In the genomic region with DNA sequence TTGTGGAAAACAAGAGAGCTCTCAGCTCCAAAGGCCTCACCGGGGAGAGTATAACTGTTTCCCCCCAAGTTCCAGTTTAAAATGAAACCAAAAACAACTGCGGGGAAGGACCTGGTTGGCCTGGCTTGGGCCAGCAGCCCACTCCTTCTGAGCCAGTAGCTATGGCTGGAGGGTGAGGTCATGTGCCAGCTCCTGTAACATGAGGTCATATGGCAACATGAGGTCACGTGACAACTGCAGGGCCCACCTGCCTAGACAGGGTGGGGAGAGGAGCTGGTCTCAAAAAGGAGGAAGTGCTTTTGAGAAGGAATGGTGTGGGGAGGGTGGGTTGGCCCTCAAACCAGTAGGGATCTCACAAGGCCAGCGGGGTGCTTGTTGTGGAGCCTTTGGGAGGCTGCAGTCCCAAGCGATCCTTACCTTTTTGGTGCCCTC, we compare ENCODE assay signal across 9 cellular contexts. TPM values are rescaled to one million over a fixed set of nuclear protein-coding genes. Genes with fewer than 3 reads are reported as not detected.
DNase-seq lines count a peak whose midpoint lies in the region; ATAC-seq and TF ChIP-seq lines count a peak whose summit lies in the region.
"Had no signal": no experiment of that assay in that cellular context is flagged by ENCODE, and none has a peak within 500 bp of the region (broad histone marks: within the 10 kb centered on the region; RNA-seq: fewer than 3 reads in every experiment).

No MANE protein-coding gene starts in this region.

- H3K27me3 ChIP-seq in SU-DHL-6 (ENCODE audit: low read length) (no peaks in the 10 kb centered on the region), neural progenitor cell (no peaks in the 10 kb centered on the region), tibial artery (peaks cover 0 to 13% of the 10 kb centered on the region in 2 donors), colonic mucosa (no peaks in the 10 kb centered on the region)

- peak; percentile 85 for DNase-seq in GM13976 (ENCODE audit: low spot score)
- DNase-seq in neural progenitor cell (ENCODE audit: low spot score): no peak
- DNase-seq in tibial artery: no peak
- DNase-seq in colonic mucosa: no peak
- DNase-seq in HuH-7 (ENCODE audit: low spot score): no peak

- H3K9ac ChIP-seq in SU-DHL-6 (ENCODE audit: low read length) (peak overlapping the region; percentile 22; the same call in 1 of the 2 replicates), neural progenitor cell (no peak overlapping the region), colonic mucosa (ENCODE audit: low read depth in 2 of 2, low read length in 2 of 2) (no peak overlapping the region)

- H3K9me2 ChIP-seq in SU-DHL-6 (replicated peaks; ENCODE audit: insufficient read depth, low read length): no peaks in the 10 kb centered on the region

- H3K27me3 Mint-ChIP-seq in neural progenitor cell (ENCODE audit: insufficient read depth, low read depth): peaks cover 18% of the 10 kb centered on the region

- H3K9me3 ChIP-seq in SU-DHL-6 (ENCODE audit: insufficient read depth, low read length) (no peaks in the 10 kb centered on the region), neural progenitor cell (ENCODE audit: low read depth) (no peaks in the 10 kb centered on the region), tibial artery (no peaks in the 10 kb centered on the region), colonic mucosa (no peaks in the 10 kb centered on the region)

- peak overlapping the region; percentile 44 for H3K4me2 ChIP-seq in SU-DHL-6 (ENCODE audit: low read depth, low read length, poor library complexity, severe bottlenecking)
- no peak overlapping the region for H3K4me2 ChIP-seq in neural progenitor cell

- H2AFZ ChIP-seq in SU-DHL-6 (ENCODE audit: low read depth, low read length, severe bottlenecking): peak overlapping the region; percentile 45
- peak overlapping the region; percentile 90 for H2AFZ ChIP-seq in neural progenitor cell (replicated peaks)

- intact Hi-C loops in tibial artery (cut with DNase I; ENCODE audit: low total_unique reads): no loop called here
- intact Hi-C loops in colonic mucosa (cut with DNase I): no loop called here

- H4K20me1 ChIP-seq in SU-DHL-6 (ENCODE audit: low read depth, low read length) (no peaks in the 10 kb centered on the region), neural progenitor cell (ENCODE audit: low read depth) (no peaks in the 10 kb centered on the region)

- peaks cover 41% of the 10 kb centered on the region for H3K4me1 Mint-ChIP-seq in neural progenitor cell

- H3K36me3 ChIP-seq in SU-DHL-6 (ENCODE audit: low read length) (no peaks in the 10 kb centered on the region), neural progenitor cell (no peaks in the 10 kb centered on the region), tibial artery (no peaks in the 10 kb centered on the region), colonic mucosa (no peaks in the 10 kb centered on the region)

- H3K27ac ChIP-seq in SU-DHL-6 (ENCODE audit: low read depth, low read length) (0 out of 2 replicates have a peak overlapping the region, but pooled peaks have one; percentile 2), neural progenitor cell (no peak overlapping the region), tibial artery (no peak overlapping the region), colonic mucosa (no peak overlapping the region)

- H3K9me3 Mint-ChIP-seq in neural progenitor cell: no peaks in the 10 kb centered on the region

- no peaks in the 10 kb centered on the region for H3F3A ChIP-seq in SU-DHL-6 (ENCODE audit: insufficient read depth)
- no peaks in the 10 kb centered on the region for H3F3A ChIP-seq in neural progenitor cell (ENCODE audit: low read depth)

- peak overlapping the region; percentile 38 for H3K27ac Mint-ChIP-seq in neural progenitor cell

- H3K4me3 Mint-ChIP-seq in neural progenitor cell: no peak overlapping the region

- TF ChIP-seq CTCF in GM13976 (IDR thresholded peaks at IDR 0.05; ENCODE audit: borderline replicate concordance, control extremely low read depth, extremely low read depth, insufficient read depth, missing control alignments) (no peak), SU-DHL-6 (IDR thresholded peaks at IDR 0.05; ENCODE audit: insufficient read depth, low read length, poor library complexity, severe bottlenecking) (no peak), neural progenitor cell (IDR thresholded peaks at IDR 0.05) (no peak), tibial artery (IDR thresholded peaks at IDR 0.05) (no peak), colonic mucosa (IDR thresholded peaks at IDR 0.05) (no peak)

- H3K4me1 ChIP-seq in neural progenitor cell (peaks cover 11% of the 10 kb centered on the region), tibial artery (peaks cover 0 to 11% (median 0%) of the 10 kb centered on the region in 4 donors), colonic mucosa (no peaks in the 10 kb centered on the region)

- H3K79me2 ChIP-seq in SU-DHL-6 (ENCODE audit: insufficient read depth, low read length) (no peaks in the 10 kb centered on the region), neural progenitor cell (ENCODE audit: low read depth) (no peaks in the 10 kb centered on the region)

- H3K4me3 ChIP-seq in SU-DHL-6 (ENCODE audit: insufficient read depth, low read length, poor library complexity, severe bottlenecking) (no peak overlapping the region), neural progenitor cell (no peak overlapping the region), tibial artery (peak overlapping the region in 1 of 2 donors; percentile 20), colonic mucosa (no peak overlapping the region)

- no peaks in the 10 kb centered on the region for H3K36me3 Mint-ChIP-seq in neural progenitor cell

- ATAC-seq in HG02642 (IDR thresholded peaks at IDR 0.05; ENCODE audit: poor library complexity, unreplicated experiment) (peak; percentile 53), HG02981 (IDR thresholded peaks at IDR 0.05; ENCODE audit: unreplicated experiment) (no peak)

- in situ Hi-C loops in GM13976 (cut with MboI; ENCODE audit: low sequenced_read_pairs, unreplicated experiment): no loop called here

RNA-seq across cellular contexts. Expression of a gene that starts 29.3 kb away (rescaled TPM):
- total RNA-seq in neural progenitor cell (ENCODE audit: low replicate concordance) (18.5 and 70.7 TPM in 2 replicates), colonic mucosa (1 to 10 TPM in 1 of 2 donors, under 1 TPM in 1; 0.69 to 2.4 TPM)
- total RNA-seq: dermis microvascular lymphatic vessel endothelial cell had no signal

RNA-seq across cellular contexts. Expression of a gene that starts 58.3 kb away (rescaled TPM):
- 70.9 and 99.4 TPM in 2 replicates for total RNA-seq in neural progenitor cell (ENCODE audit: low replicate concordance)
- 10 to 100 TPM; 37.5 to 53.5 TPM for total RNA-seq in colonic mucosa
